ENCODE assay signal across 8 cellular contexts in the genomic region with DNA sequence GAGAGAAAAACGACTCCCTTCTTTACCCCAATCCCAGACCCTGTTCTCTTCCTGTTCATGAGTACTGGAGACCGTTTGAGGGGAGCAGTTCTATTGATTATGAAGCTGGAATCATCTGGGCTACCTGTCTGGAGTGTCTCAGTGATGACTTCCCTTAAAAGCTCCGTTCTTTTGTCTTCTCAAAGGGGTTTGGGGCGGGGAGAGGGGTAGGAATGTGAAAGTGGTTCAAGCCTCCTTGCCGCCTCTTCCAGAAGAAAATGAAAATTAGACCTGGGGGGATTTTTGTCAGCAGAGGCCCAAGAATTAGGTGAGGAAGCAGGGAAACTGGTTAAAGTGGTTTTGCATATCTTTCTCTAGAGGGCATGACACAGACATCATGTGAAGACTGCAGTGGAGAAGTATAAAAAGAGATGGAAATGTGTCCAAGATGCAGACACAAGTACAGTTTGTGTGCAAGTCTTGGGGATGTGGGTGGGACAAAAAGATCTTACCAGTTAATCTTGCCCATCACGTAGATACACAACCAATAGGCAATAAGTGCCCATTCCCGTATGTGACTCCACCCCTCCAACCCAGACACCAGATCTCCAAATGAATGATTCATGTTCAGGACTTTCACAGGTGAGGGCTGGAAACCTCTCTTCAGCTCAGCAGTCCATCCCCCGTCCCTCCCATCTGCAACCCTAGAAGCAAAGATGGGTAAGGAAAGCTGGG. TPM values are rescaled to one million over a fixed set of nuclear protein-coding genes. Genes with fewer than 3 reads are reported as not detected.
DNase-seq lines count a peak whose midpoint lies in the region; ATAC-seq, FAIRE-seq and TF ChIP-seq lines count a peak whose summit lies in the region.

No MANE protein-coding gene starts in this region.

- peak overlapping the region; percentile 48 for H3K27ac Mint-ChIP-seq in astrocyte (ENCODE audit: unreplicated experiment)

- H2AFZ ChIP-seq in astrocyte (ENCODE audit: low read depth, low read length) = peak overlapping the region; percentile 82
- H2AFZ ChIP-seq in keratinocyte (ENCODE audit: control insufficient read depth, low read length) = peak overlapping the region; percentile 92

- H4K20me1 ChIP-seq in astrocyte (ENCODE audit: insufficient read depth, low read length) = no peaks in the 10 kb centered on the region
- no peaks in the 10 kb centered on the region for H4K20me1 ChIP-seq in keratinocyte (ENCODE audit: control insufficient read depth, extremely low read depth, insufficient read depth, low read length)

- H3K4me2 ChIP-seq in astrocyte (ENCODE audit: low read length) = peak overlapping the region; percentile 100
- H3K4me2 ChIP-seq in keratinocyte (ENCODE audit: control insufficient read depth, extremely low read depth, insufficient read depth, low read depth, low read length) = peak overlapping the region; percentile 96

- dilution Hi-C loops in keratinocyte (cut with MboI; ENCODE audit: extremely low pct_ligation_motif_present, low sequenced_read_pairs) = no loop called here

- peak overlapping the region; percentile 74 for H3K4me3 Mint-ChIP-seq in astrocyte (ENCODE audit: unreplicated experiment)

- peaks cover 9% of the 10 kb centered on the region for H3K36me3 Mint-ChIP-seq in astrocyte (ENCODE audit: low read depth, unreplicated experiment)

- no peaks in the 10 kb centered on the region for H3K9me1 ChIP-seq in keratinocyte (ENCODE audit: control insufficient read depth, extremely low read depth, insufficient read depth, low read length)

- H3K79me2 ChIP-seq in astrocyte (ENCODE audit: insufficient read depth, low read length) (peaks cover 10% of the 10 kb centered on the region), keratinocyte (ENCODE audit: control insufficient read depth, insufficient read depth, low read length) (peaks cover 7% of the 10 kb centered on the region)

- peaks cover 39% of the 10 kb centered on the region for H3K4me1 Mint-ChIP-seq in astrocyte (ENCODE audit: low read depth, unreplicated experiment)

- no peak for FAIRE-seq in astrocyte (lab: Jason Lieb, UNC)
- FAIRE-seq in keratinocyte (lab: Jason Lieb, UNC) = peak; percentile 92

- H3K9ac ChIP-seq in astrocyte (ENCODE audit: low read length) = peak overlapping the region; percentile 88
- H3K9ac ChIP-seq in keratinocyte (ENCODE audit: control insufficient read depth, extremely low read depth, insufficient read depth, low read length) = peak overlapping the region; percentile 76

- H3K27me3 ChIP-seq in astrocyte (ENCODE audit: insufficient read depth, low read length) (no peaks in the 10 kb centered on the region), keratinocyte (ENCODE audit: control insufficient read depth, extremely low read depth, insufficient read depth, low read length) (no peaks in the 10 kb centered on the region), suprapubic skin (no peaks in the 10 kb centered on the region)

- TF ChIP-seq CTCF in astrocyte (IDR thresholded peaks at IDR 0.05; ENCODE audit: insufficient read depth, low read depth, low read length) = no peak
- TF ChIP-seq CTCF in keratinocyte (optimal IDR thresholded peaks at IDR 0.05 in 1 of 3, IDR thresholded peaks at IDR 0.05 in 1 of 3, conservative IDR thresholded peaks at IDR 0.05 in 1 of 3; ENCODE audit: extremely low read depth in 1 of 3, insufficient read depth in 2 of 3, low read length in 3 of 3) = peak in 1 of 3 experiments; percentile 11
- no peak for TF ChIP-seq CTCF in suprapubic skin (IDR thresholded peaks at IDR 0.05)

- peak overlapping the region; percentile 86 for H3K4me3 ChIP-seq in astrocyte (ENCODE audit: insufficient read depth, low read depth, low read length)
- H3K4me3 ChIP-seq in keratinocyte (ENCODE audit: control insufficient read depth in 2 of 3, extremely low read depth in 1 of 3, insufficient read depth in 2 of 3, low read depth in 1 of 3, low read length in 3 of 3) = peak overlapping the region; percentile 43 to 86 (median 77)
- H3K4me3 ChIP-seq in suprapubic skin = peak overlapping the region; percentile 47

- H3K4me1 ChIP-seq in astrocyte (ENCODE audit: insufficient read depth, low read length) (peaks cover 34% of the 10 kb centered on the region), keratinocyte (ENCODE audit: control insufficient read depth, extremely low read depth, insufficient read depth, low read length) (peaks cover 54% of the 10 kb centered on the region), suprapubic skin (peaks cover 42% of the 10 kb centered on the region)

- 18% methylated on average over 8 of the region's 8 CpGs for WGBS in suprapubic skin

- H3K9me3 ChIP-seq in astrocyte (ENCODE audit: insufficient read depth, low read depth, low read length) = no peaks in the 10 kb centered on the region
- no peaks in the 10 kb centered on the region for H3K9me3 ChIP-seq in keratinocyte (ENCODE audit: control insufficient read depth, low read depth, low read length)
- no peaks in the 10 kb centered on the region for H3K9me3 ChIP-seq in suprapubic skin

- DNase-seq in ELF-1 (ENCODE audit: low read depth, low spot score) = peak; percentile 48
- DNase-seq in NCI-H1436 (lab: John Stamatoyannopoulos, UW) = peak; percentile 14
- DNase-seq in astrocyte (ENCODE audit: low read depth) = peak; percentile 75
- DNase-seq in keratinocyte (ENCODE audit: low read depth, low spot score) = peak; percentile 79
- no peak for DNase-seq in suprapubic skin (ENCODE audit: low spot score in 2 of 2)
- DNase-seq in GF-D8 (lab: John Stamatoyannopoulos, UW) = no peak

- TF ChIP-seq POLR2A in suprapubic skin (IDR thresholded peaks at IDR 0.05) = no peak

- no peak for TF ChIP-seq EP300 in suprapubic skin (IDR thresholded peaks at IDR 0.05)

- peaks cover 3% of the 10 kb centered on the region for H3K9me3 Mint-ChIP-seq in astrocyte (ENCODE audit: unreplicated experiment)

- peaks cover 3% of the 10 kb centered on the region for H3K36me3 ChIP-seq in astrocyte (ENCODE audit: insufficient read depth, low read length)
- peaks cover 0 to 3% of the 10 kb centered on the region in 2 experiments for H3K36me3 ChIP-seq in keratinocyte (ENCODE audit: control insufficient read depth in 2 of 2, extremely low read depth in 1 of 2, insufficient read depth in 2 of 2, low read length in 2 of 2)
- peaks cover 11% of the 10 kb centered on the region for H3K36me3 ChIP-seq in suprapubic skin

- no peak for ATAC-seq in GM21737 (IDR thresholded peaks at IDR 0.05; ENCODE audit: unreplicated experiment)
- no peak for ATAC-seq in HG02884 (IDR thresholded peaks at IDR 0.05; ENCODE audit: unreplicated experiment)

- no peaks in the 10 kb centered on the region for H3K27me3 Mint-ChIP-seq in astrocyte (ENCODE audit: low read depth, unreplicated experiment)

- peak overlapping the region; percentile 35 for H3K27ac ChIP-seq in astrocyte (ENCODE audit: low read depth, low read length)
- H3K27ac ChIP-seq in keratinocyte (ENCODE audit: control insufficient read depth, insufficient read depth, low read length) = peak overlapping the region; percentile 86
- peak overlapping the region; percentile 76 for H3K27ac ChIP-seq in suprapubic skin

RNA-seq across cellular contexts. Expression of gene MTMR11, which starts 0.5 kb away (rescaled TPM):
- total RNA-seq in astrocyte (4.0 and 5.0 TPM in 2 replicates), suprapubic skin (10 to 100 TPM; 13.5 to 40.3 (median 22.0) TPM)
- polyA plus RNA-seq in keratinocyte = 11.8 to 15.6 TPM (median 12.8 TPM) in 3 replicates
- 1.4 TPM for polyA plus RNA-seq in keratinocyte (2011; ENCODE audit: low read depth)
- 7.1 and 7.8 TPM in 2 replicates for polyA plus RNA-seq in keratinocyte (2011; cell fraction: cytosol; rRNA removed)
- 26.5 and 30.7 TPM in 2 replicates for polyA plus RNA-seq in keratinocyte (2011; cell fraction: nucleus; rRNA removed)
- polyA plus RNA-seq in keratinocyte (2012; ENCODE audit: low replicate concordance) = 4.6 and 7.2 TPM in 2 replicates
- 16.3 to 21.6 TPM (median 21.5 TPM) in 3 replicates for polyA minus RNA-seq in keratinocyte
- polyA minus RNA-seq in keratinocyte (2011; cell fraction: cytosol; rRNA and poly(A)+ RNA removed) = 4.2 TPM
- polyA minus RNA-seq in keratinocyte (2011; cell fraction: nucleus; rRNA and poly(A)+ RNA removed) = 9.0 and 14.4 TPM in 2 replicates

RNA-seq across cellular contexts. Expression of gene SF3B4, which starts 9.5 kb away (rescaled TPM):
- total RNA-seq in astrocyte = 73.2 and 74.0 TPM in 2 replicates
- 16.9 to 59.9 TPM (median 35.4 TPM) in 3 replicates for polyA plus RNA-seq in keratinocyte
- polyA plus RNA-seq in keratinocyte (2011; ENCODE audit: low read depth) = 18.5 TPM
- polyA plus RNA-seq in keratinocyte (2011; cell fraction: cytosol; rRNA removed) = 42.4 and 79.1 TPM in 2 replicates
- 50.5 and 54.5 TPM in 2 replicates for polyA plus RNA-seq in keratinocyte (2011; cell fraction: nucleus; rRNA removed)
- 54.5 and 67.2 TPM in 2 replicates for polyA plus RNA-seq in keratinocyte (2012; ENCODE audit: low replicate concordance)
- polyA minus RNA-seq in keratinocyte = 25.1 to 76.6 TPM (median 46.5 TPM) in 3 replicates
- 45.7 TPM for polyA minus RNA-seq in keratinocyte (2011; cell fraction: cytosol; rRNA and poly(A)+ RNA removed)
- 23.6 and 53.8 TPM in 2 replicates for polyA minus RNA-seq in keratinocyte (2011; cell fraction: nucleus; rRNA and poly(A)+ RNA removed)
- 10 to 100 TPM; 19.1 to 28.7 (median 22.2) TPM for total RNA-seq in suprapubic skin

RNA-seq across cellular contexts. Expression of gene SV2A, which starts 19.5 kb away (rescaled TPM):
- total RNA-seq in astrocyte (6.4 and 6.8 TPM in 2 replicates), suprapubic skin (1 to 10 TPM in 1 of 4 donors, under 1 TPM in 3; 0.48 to 1.3 (median 0.65) TPM)
- 0.10 to 0.71 TPM (median 0.28 TPM) in 3 replicates for polyA plus RNA-seq in keratinocyte
- polyA plus RNA-seq in keratinocyte (2011; ENCODE audit: low read depth) = 0.06 TPM
- polyA plus RNA-seq in keratinocyte (2011; cell fraction: cytosol; rRNA removed) = 0.10 and 0.14 TPM in 2 replicates
- 0.46 and 0.79 TPM in 2 replicates for polyA plus RNA-seq in keratinocyte (2011; cell fraction: nucleus; rRNA removed)
- polyA plus RNA-seq in keratinocyte (2012; ENCODE audit: low replicate concordance) = 0.11 and 0.63 TPM in 2 replicates
- 0.51 to 2.5 TPM (median 0.56 TPM) in 3 replicates for polyA minus RNA-seq in keratinocyte
- polyA minus RNA-seq in keratinocyte (2011; cell fraction: cytosol; rRNA and poly(A)+ RNA removed) = not detected
- polyA minus RNA-seq in keratinocyte (2011; cell fraction: nucleus; rRNA and poly(A)+ RNA removed) = 0.32 and 0.62 TPM in 2 replicates

RNA-seq across cellular contexts. Expression of gene BOLA1, which starts 37.8 kb away (rescaled TPM):
- 6.1 and 7.0 TPM in 2 replicates for total RNA-seq in astrocyte
- polyA plus RNA-seq in keratinocyte = 9.5 to 15.4 TPM (median 13.8 TPM) in 3 replicates
- polyA plus RNA-seq in keratinocyte (2011; ENCODE audit: low read depth) = 8.4 TPM
- 8.7 and 15.9 TPM in 2 replicates for polyA plus RNA-seq in keratinocyte (2011; cell fraction: cytosol; rRNA removed)
- 10.7 and 13.0 TPM in 2 replicates for polyA plus RNA-seq in keratinocyte (2011; cell fraction: nucleus; rRNA removed)
- polyA plus RNA-seq in keratinocyte (2012; ENCODE audit: low replicate concordance) = 9.5 and 17.6 TPM in 2 replicates
- polyA minus RNA-seq in keratinocyte = 1.9 to 2.2 TPM in 2 of 3 replicates, not detected in the other
- 5.0 TPM for polyA minus RNA-seq in keratinocyte (2011; cell fraction: cytosol; rRNA and poly(A)+ RNA removed)
- polyA minus RNA-seq in keratinocyte (2011; cell fraction: nucleus; rRNA and poly(A)+ RNA removed) = 2.6 and 3.3 TPM in 2 replicates
- total RNA-seq in suprapubic skin = 10 to 100 TPM; 21.7 to 42.1 (median 33.1) TPM

Comparison
In these comparisons a context has a peak if more than half of its experiments do, and no peak if none do; other contexts are left out.
1. DNase-seq: peak in ELF-1 (single experiment), NCI-H1436 (single experiment), astrocyte (single experiment) and keratinocyte (single experiment); none in suprapubic skin (0 of 2) and GF-D8 (single experiment).
2. H3K27ac ChIP-seq: peak in every context shown above with its lines; median percentile 86 in keratinocyte; 76 in suprapubic skin; 35 in astrocyte.
3. Peak in every context shown above with its lines, with median percentiles within 50 percentile points of each other: H3K4me3 ChIP-seq.